ENCODE assay signal across 18 cellular contexts in genomic region chr18:332007-332406, GRCh38.
DNase-seq lines count a peak whose midpoint lies in the region; ATAC-seq lines count a peak whose summit lies in the region.
"Had no signal": no experiment of that assay in that cellular context is flagged by ENCODE, and none has a peak within 500 bp of the region (broad histone marks: within the 10 kb centered on the region; RNA-seq: fewer than 3 reads in every experiment).

No MANE protein-coding gene starts in this region.

- no peak overlapping the region for H3K4me2 ChIP-seq in mesendoderm (ENCODE audit: low read length)

- no peak overlapping the region for H4K8ac ChIP-seq in mesendoderm (ENCODE audit: low read depth, low read length)

- no peak overlapping the region for H3K27ac ChIP-seq in mesendoderm (ENCODE audit: low read depth, low read length)

- WGBS in mesendoderm (ENCODE audit: extremely low coverage, insufficient coverage, low lambda C conversion rate), result no CpG with 5 or more reads among the region's 4 CpGs

- no peaks in the 10 kb centered on the region for H3K79me1 ChIP-seq in mesendoderm (ENCODE audit: low read length)

- H2AK5ac ChIP-seq in mesendoderm (ENCODE audit: low read length), result no peak overlapping the region

- peak; percentile 72 for DNase-seq in Right ventricle myocardium inferior (ENCODE audit: missing footprints)
- DNase-seq in cardiac septum (ENCODE audit: low spot score), result no peak
- peak; percentile 55 for DNase-seq in Right ventricle myocardium superior
- DNase-seq in mesendoderm, result peak; percentile 76
- DNase-seq in activated gamma-delta T cell (lab: John Stamatoyannopoulos, UW), result no peak
- DNase-seq in activated CD4-positive, alpha-beta T cell treated with anti-CD3 and anti-CD28 coated beads for 4 hours, result no peak
- no peak for DNase-seq in SK-N-DZ (ENCODE audit: low spot score)
- DNase-seq in ACHN, result no peak
- DNase-seq: activated CD4-positive, alpha-beta T cell treated with anti-CD3 and anti-CD28 coated beads for 1 hour; activated CD8-positive, alpha-beta memory T cell treated with anti-CD3 and anti-CD28 coated beads, Interleukin-2, amount 50 U/mL, for 48 hours; activated naive CD4-positive, alpha-beta T cell treated with Interleukin-2 at 50 U/mL for 16 hours; naive thymus-derived CD4-positive, alpha-beta T cell; NCI-H1048; NCI-H2227 treated with DMSO at 0.1 percent for 48 hours; stimulated activated naive CD4-positive, alpha-beta T cell; T-helper 17 cell had no signal

- no peaks in the 10 kb centered on the region for H3K27me3 ChIP-seq in mesendoderm (ENCODE audit: insufficient read depth, low read length, poor library complexity)

- H2BK120ac ChIP-seq in mesendoderm (ENCODE audit: low read depth, low read length), result peak overlapping the region; percentile 45

- no peak overlapping the region for H2BK15ac ChIP-seq in mesendoderm (replicated peaks; ENCODE audit: low read depth)

- H4K5ac ChIP-seq in mesendoderm (ENCODE audit: low read length), result no peak overlapping the region

- in situ Hi-C loops in ACHN (cut with HindIII; ENCODE audit: low pct_ligation_motif_present, low pct_unique_long_range_greater_than_20kb, low sequenced_read_pairs), result no loop called here

- H2BK5ac ChIP-seq in mesendoderm (ENCODE audit: low read length), result no peak overlapping the region

- no peak overlapping the region for H3K23ac ChIP-seq in mesendoderm (ENCODE audit: low read length)

- H3K4me1 ChIP-seq in mesendoderm (ENCODE audit: control insufficient read depth, low read depth, low read length), result no peaks in the 10 kb centered on the region

- no peaks in the 10 kb centered on the region for H3K79me2 ChIP-seq in mesendoderm (ENCODE audit: control insufficient read depth, insufficient read depth, low read length)

- no peak overlapping the region for H3K4ac ChIP-seq in mesendoderm (ENCODE audit: low read depth, low read length)

- H3K4me3 ChIP-seq in mesendoderm (ENCODE audit: low read length), result no peak overlapping the region
- H3K4me3 ChIP-seq: coronary artery had no signal

- intact Hi-C loops in Right ventricle myocardium inferior (cut with DNase I), result loop anchor here (10.0 kb wide), 1 partner anchor 123 kb away; no protein-coding TSS in a partner anchor
- intact Hi-C loops in cardiac septum (cut with DNase I), result loop anchor here (5.0 kb wide), 1 partner anchor 125 kb away; no protein-coding TSS in a partner anchor
- intact Hi-C loops in Right ventricle myocardium superior (cut with DNase I), result no loop called here

- ATAC-seq in Right ventricle myocardium inferior (peak; percentile 22), Right ventricle myocardium superior (ENCODE audit: poor library complexity) (peak; percentile 29)
- ATAC-seq: esophagus mucosa; naive thymus-derived CD4-positive, alpha-beta T cell; T-helper 17 cell had no signal

- no peak overlapping the region for H3K18ac ChIP-seq in mesendoderm (ENCODE audit: low read length)

- no peak overlapping the region for H3K9ac ChIP-seq in mesendoderm (ENCODE audit: low read length)

- H3K56ac ChIP-seq in mesendoderm (ENCODE audit: low read length), result no peak overlapping the region

- H3K36me3 ChIP-seq in mesendoderm (ENCODE audit: control insufficient read depth, insufficient read depth, low read length), result peaks cover 3% of the 10 kb centered on the region

Comparison
In these comparisons a context has a peak if more than half of its experiments do, and no peak if none do; other contexts are left out.
1. DNase-seq: peak in Right ventricle myocardium inferior (single experiment), Right ventricle myocardium superior (single experiment) and mesendoderm (single experiment); none in cardiac septum (single experiment), activated gamma-delta T cell (single experiment), activated CD4-positive, alpha-beta T cell treated with anti-CD3 and anti-CD28 coated beads for 4 hours (0 of 2), SK-N-DZ (single experiment) and ACHN (single experiment).